Comparison of ENCODE assay signal across 8 cellular contexts in genomic region chr1:1324084-1324523, GRCh38. TPM values are rescaled to one million over a fixed set of nuclear protein-coding genes. Genes with fewer than 3 reads are reported as not detected.
DNase-seq lines count a peak whose midpoint lies in the region; ATAC-seq, FAIRE-seq and TF ChIP-seq lines count a peak whose summit lies in the region.

No MANE protein-coding gene starts in this region.

- H3K36me3 ChIP-seq in bronchial epithelial cell (ENCODE audit: control insufficient read depth, insufficient read depth, low read length) = peaks cover 25% of the 10 kb centered on the region

- H3K27ac Mint-ChIP-seq in activated naive CD4-positive, alpha-beta T cell treated with anti-CD3 and anti-CD28 coated beads, Interleukin-2, amount 10 ng/mL, durations not matched to agents 7 days and 5 days = peak overlapping the region; percentile 64
- H3K27ac Mint-ChIP-seq in naive thymus-derived CD8-positive, alpha-beta T cell = peak overlapping the region in 5 of 10 donors; percentile 58 to 94 (median 89)

- peaks cover 30% of the 10 kb centered on the region for H3K4me1 Mint-ChIP-seq in activated naive CD4-positive, alpha-beta T cell treated with anti-CD3 and anti-CD28 coated beads, Interleukin-2, amount 10 ng/mL, durations not matched to agents 7 days and 5 days
- H3K4me1 Mint-ChIP-seq in naive thymus-derived CD8-positive, alpha-beta T cell = peaks cover 12 to 51% (median 35%) of the 10 kb centered on the region in 4 donors

- TF ChIP-seq CTCF in bronchial epithelial cell (IDR thresholded peaks at IDR 0.05; ENCODE audit: insufficient read depth, low read length, severe bottlenecking) = no peak

- peak; percentile 26 for ATAC-seq in HG03439 (IDR thresholded peaks at IDR 0.05; ENCODE audit: unreplicated experiment)
- ATAC-seq in naive thymus-derived CD8-positive, alpha-beta T cell = peak in 1 of 2 donors; percentile 43

- H3K4me3 Mint-ChIP-seq in activated naive CD4-positive, alpha-beta T cell treated with anti-CD3 and anti-CD28 coated beads, Interleukin-2, amount 10 ng/mL, durations not matched to agents 7 days and 5 days = peak overlapping the region; percentile 87
- H3K4me3 Mint-ChIP-seq in naive thymus-derived CD8-positive, alpha-beta T cell = peak overlapping the region in 8 of 10 donors; percentile 51 to 92 (median 85)

- H3K36me3 Mint-ChIP-seq in activated naive CD4-positive, alpha-beta T cell treated with anti-CD3 and anti-CD28 coated beads, Interleukin-2, amount 10 ng/mL, durations not matched to agents 7 days and 5 days = peaks cover 13% of the 10 kb centered on the region
- H3K36me3 Mint-ChIP-seq in naive thymus-derived CD8-positive, alpha-beta T cell = peaks cover 0 to 12% (median 0%) of the 10 kb centered on the region in 3 donors

- CTCF ChIA-PET in activated naive CD4-positive, alpha-beta T cell treated with anti-CD3 and anti-CD28 coated beads, Interleukin-2, amount 10 ng/mL, durations not matched to agents 7 days and 5 days (lab: Charles Lee) = interaction anchor here (1.4 kb wide), 1 partner anchor 48 kb away, joined by 3 read pairs; no protein-coding TSS in a partner anchor

- DNase-seq in activated naive CD4-positive, alpha-beta T cell treated with anti-CD3 and anti-CD28 coated beads, Interleukin-2, amount 10 ng/mL, durations not matched to agents 7 days and 5 days = no peak
- no peak for DNase-seq in activated naive CD4-positive, alpha-beta T cell treated with Interleukin-2 at 50 U/mL for 16 hours
- DNase-seq in bronchial epithelial cell (ENCODE audit: low read depth) (no peak), NOMO-1 (lab: John Stamatoyannopoulos, UW; ENCODE audit: unreplicated experiment in 2 of 2) (no peak), SKM-1 (lab: John Stamatoyannopoulos, UW; ENCODE audit: unreplicated experiment) (no peak), DMS153 treated with DMSO at 0.1 percent for 48 hours (lab: John Stamatoyannopoulos, UW; ENCODE audit: unreplicated experiment) (no peak)
- DNase-seq in naive thymus-derived CD8-positive, alpha-beta T cell = no peak

- FAIRE-seq in bronchial epithelial cell (lab: Jason Lieb, UNC) = no peak

- H3K9me3 Mint-ChIP-seq in activated naive CD4-positive, alpha-beta T cell treated with anti-CD3 and anti-CD28 coated beads, Interleukin-2, amount 10 ng/mL, durations not matched to agents 7 days and 5 days = no peaks in the 10 kb centered on the region
- H3K9me3 Mint-ChIP-seq in naive thymus-derived CD8-positive, alpha-beta T cell = no peaks in the 10 kb centered on the region

- no peaks in the 10 kb centered on the region for H3K27me3 Mint-ChIP-seq in activated naive CD4-positive, alpha-beta T cell treated with anti-CD3 and anti-CD28 coated beads, Interleukin-2, amount 10 ng/mL, durations not matched to agents 7 days and 5 days
- no peaks in the 10 kb centered on the region for H3K27me3 Mint-ChIP-seq in naive thymus-derived CD8-positive, alpha-beta T cell

- POLR2A ChIA-PET in naive thymus-derived CD8-positive, alpha-beta T cell (lab: Charles Lee) = interaction anchor here (0.7 to 2.0 kb wide), 2 partner anchors 24 to 154 kb away, joined by 4 to 9 read pairs; partner anchors contain the start of gene DVL1

- H3K27me3 ChIP-seq in bronchial epithelial cell (ENCODE audit: control insufficient read depth, insufficient read depth, low read length) = no peaks in the 10 kb centered on the region

- H3K4me3 ChIP-seq in bronchial epithelial cell (ENCODE audit: low read depth, low read length) = peak overlapping the region; percentile 99

RNA-seq across cellular contexts. Expression of gene INTS11, which starts 0.4 kb away (rescaled TPM):
- 64.9 and 66.3 TPM in 2 replicates for total RNA-seq in bronchial epithelial cell
- total RNA-seq in naive thymus-derived CD8-positive, alpha-beta T cell = 100 to 1,000 TPM; 171 to 174 TPM
- 10 to 100 TPM; 51.7 to 65.1 (median 59.9) TPM for polyA plus RNA-seq in naive thymus-derived CD8-positive, alpha-beta T cell

RNA-seq across cellular contexts. Expression of gene CPTP, which starts 0.5 kb away (rescaled TPM):
- 10.8 and 20.2 TPM in 2 replicates for total RNA-seq in bronchial epithelial cell
- total RNA-seq in naive thymus-derived CD8-positive, alpha-beta T cell = 10 to 100 TPM; 25.5 to 25.9 TPM
- polyA plus RNA-seq in naive thymus-derived CD8-positive, alpha-beta T cell = 10 to 100 TPM in 2 of 3 donors, 1 to 10 TPM in 1; 9.3 to 19.9 (median 11.6) TPM

RNA-seq across cellular contexts. Expression of gene TAS1R3, which starts 7.0 kb away (rescaled TPM):
- 0.26 and 0.38 TPM in 2 replicates for total RNA-seq in bronchial epithelial cell
- total RNA-seq in naive thymus-derived CD8-positive, alpha-beta T cell = 1 to 10 TPM; 2.7 to 3.0 TPM
- polyA plus RNA-seq in naive thymus-derived CD8-positive, alpha-beta T cell = under 1 TPM in 1 of 3 donors, not detected in 2; 0.10 TPM

RNA-seq across cellular contexts. Expression of gene PUSL1, which starts 15.7 kb away (rescaled TPM):
- total RNA-seq in bronchial epithelial cell = 15.6 and 20.8 TPM in 2 replicates
- total RNA-seq in naive thymus-derived CD8-positive, alpha-beta T cell = 10 to 100 TPM; 19.6 to 23.4 TPM
- 10 to 100 TPM; 14.5 to 18.2 (median 17.7) TPM for polyA plus RNA-seq in naive thymus-derived CD8-positive, alpha-beta T cell

RNA-seq across cellular contexts. Expression of gene ACAP3, which starts 16.4 kb away (rescaled TPM):
- total RNA-seq in bronchial epithelial cell = 34.0 and 36.4 TPM in 2 replicates
- 10 to 100 TPM; 65.3 to 69.1 TPM for total RNA-seq in naive thymus-derived CD8-positive, alpha-beta T cell
- 1 to 10 TPM; 2.0 to 6.7 (median 3.5) TPM for polyA plus RNA-seq in naive thymus-derived CD8-positive, alpha-beta T cell
